1 cellular context compared by ENCODE assay signal in the genomic region with DNA sequence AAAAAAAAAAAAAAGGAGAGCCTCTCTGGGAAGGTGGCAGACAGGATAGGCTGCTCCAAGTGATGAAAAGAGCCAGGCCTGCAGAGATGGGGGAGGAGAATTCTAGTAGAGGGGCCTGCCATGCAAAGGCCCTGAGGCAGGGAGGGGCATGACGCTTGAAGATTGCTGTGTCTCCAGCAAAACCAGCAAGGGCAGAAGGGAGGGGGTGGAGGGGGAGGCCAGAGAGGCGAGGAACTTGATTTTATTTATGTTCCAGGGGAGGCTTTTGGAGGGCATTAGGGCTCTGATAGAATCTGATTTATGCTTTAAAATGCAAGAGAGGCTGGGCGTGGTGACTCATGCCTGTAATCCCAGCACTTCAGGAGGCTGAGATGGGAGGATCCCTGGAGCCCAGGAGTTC.
TF ChIP-seq lines count a peak whose summit lies in the region.

No MANE protein-coding gene starts in this region.

TF ChIP-seq in SK-N-SH treated with all-trans-retinoic acid at 6 μM for 48 hours, 23 proteins besides CTCF, POLR2A, EP300 and RAD21 (continued from another document):
- TF ChIP-seq, protein P1, sequence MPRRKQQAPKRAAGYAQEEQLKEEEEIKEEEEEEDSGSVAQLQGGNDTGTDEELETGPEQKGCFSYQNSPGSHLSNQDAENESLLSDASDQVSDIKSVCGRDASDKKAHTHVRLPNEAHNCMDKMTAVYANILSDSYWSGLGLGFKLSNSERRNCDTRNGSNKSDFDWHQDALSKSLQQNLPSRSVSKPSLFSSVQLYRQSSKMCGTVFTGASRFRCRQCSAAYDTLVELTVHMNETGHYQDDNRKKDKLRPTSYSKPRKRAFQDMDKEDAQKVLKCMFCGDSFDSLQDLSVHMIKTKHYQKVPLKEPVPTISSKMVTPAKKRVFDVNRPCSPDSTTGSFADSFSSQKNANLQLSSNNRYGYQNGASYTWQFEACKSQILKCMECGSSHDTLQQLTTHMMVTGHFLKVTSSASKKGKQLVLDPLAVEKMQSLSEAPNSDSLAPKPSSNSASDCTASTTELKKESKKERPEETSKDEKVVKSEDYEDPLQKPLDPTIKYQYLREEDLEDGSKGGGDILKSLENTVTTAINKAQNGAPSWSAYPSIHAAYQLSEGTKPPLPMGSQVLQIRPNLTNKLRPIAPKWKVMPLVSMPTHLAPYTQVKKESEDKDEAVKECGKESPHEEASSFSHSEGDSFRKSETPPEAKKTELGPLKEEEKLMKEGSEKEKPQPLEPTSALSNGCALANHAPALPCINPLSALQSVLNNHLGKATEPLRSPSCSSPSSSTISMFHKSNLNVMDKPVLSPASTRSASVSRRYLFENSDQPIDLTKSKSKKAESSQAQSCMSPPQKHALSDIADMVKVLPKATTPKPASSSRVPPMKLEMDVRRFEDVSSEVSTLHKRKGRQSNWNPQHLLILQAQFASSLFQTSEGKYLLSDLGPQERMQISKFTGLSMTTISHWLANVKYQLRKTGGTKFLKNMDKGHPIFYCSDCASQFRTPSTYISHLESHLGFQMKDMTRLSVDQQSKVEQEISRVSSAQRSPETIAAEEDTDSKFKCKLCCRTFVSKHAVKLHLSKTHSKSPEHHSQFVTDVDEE (CRISPR knock-in tag; IDR thresholded peaks at IDR 0.05), result no peak
- no peak for TF ChIP-seq RARB (CRISPR knock-in tag; IDR thresholded peaks at IDR 0.05)
- no peak for TF ChIP-seq TOX (CRISPR knock-in tag; IDR thresholded peaks at IDR 0.05; ENCODE audit: borderline replicate concordance)
- no peak for TF ChIP-seq OSR1 (CRISPR knock-in tag; IDR thresholded peaks at IDR 0.05)
- no peak for TF ChIP-seq ZNF565 (CRISPR knock-in tag; conservative IDR thresholded peaks at IDR 0.05; ENCODE audit: low read depth)
- TF ChIP-seq CSDC2 (CRISPR knock-in tag; IDR thresholded peaks at IDR 0.05), result no peak
- TF ChIP-seq, protein P2, sequence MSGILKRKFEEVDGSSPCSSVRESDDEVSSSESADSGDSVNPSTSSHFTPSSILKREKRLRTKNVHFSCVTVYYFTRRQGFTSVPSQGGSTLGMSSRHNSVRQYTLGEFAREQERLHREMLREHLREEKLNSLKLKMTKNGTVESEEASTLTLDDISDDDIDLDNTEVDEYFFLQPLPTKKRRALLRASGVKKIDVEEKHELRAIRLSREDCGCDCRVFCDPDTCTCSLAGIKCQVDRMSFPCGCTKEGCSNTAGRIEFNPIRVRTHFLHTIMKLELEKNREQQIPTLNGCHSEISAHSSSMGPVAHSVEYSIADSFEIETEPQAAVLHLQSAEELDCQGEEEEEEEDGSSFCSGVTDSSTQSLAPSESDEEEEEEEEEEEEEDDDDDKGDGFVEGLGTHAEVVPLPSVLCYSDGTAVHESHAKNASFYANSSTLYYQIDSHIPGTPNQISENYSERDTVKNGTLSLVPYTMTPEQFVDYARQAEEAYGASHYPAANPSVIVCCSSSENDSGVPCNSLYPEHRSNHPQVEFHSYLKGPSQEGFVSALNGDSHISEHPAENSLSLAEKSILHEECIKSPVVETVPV (CRISPR knock-in tag; IDR thresholded peaks at IDR 0.05), result no peak
